Comparison of ENCODE assay signal across 18 cellular contexts in genomic region chr3:20682573-20682972, GRCh38.
"Had no signal": no experiment of that assay in that cellular context is flagged by ENCODE, and none has a peak within 500 bp of the region (broad histone marks: within the 10 kb centered on the region; RNA-seq: fewer than 3 reads in every experiment).

No MANE protein-coding gene starts in this region.

- H3K27ac ChIP-seq: adrenal gland, breast epithelium, esophagus muscularis mucosa, ovary, testis, VCaP had no signal

- H3K4me3 ChIP-seq: adrenal gland, breast epithelium, esophagus muscularis mucosa, heart left ventricle, ovary, testis had no signal

- H3K4me1 ChIP-seq: adrenal gland, breast epithelium, testis had no signal

- H3K27ac Mint-ChIP-seq: activated T-helper 2 cell treated with anti-CD3 and anti-CD28 coated beads, Interferon-gamma antibody, Interleukin-2, Interleukin-4, amounts not matched to agents 10 μg/mL and 5 μg/mL and 100 μg/mL, durations not matched to agents 14 hours and 24 hours and 36 hours; stimulated activated naive CD8-positive, alpha-beta T cell treated with anti-CD3 and anti-CD28 coated beads, Interleukin-15, Interleukin-2, amounts not matched to agents 100 ng/mL and 50 ng/mL, for 24 hours; T-cell had no signal

- H3K36me3 ChIP-seq: adrenal gland, breast epithelium, esophagus muscularis mucosa, heart left ventricle, ovary had no signal

- H3K27me3 Mint-ChIP-seq: stimulated activated naive CD8-positive, alpha-beta T cell treated with anti-CD3 and anti-CD28 coated beads, Interleukin-15, Interleukin-2, amounts not matched to agents 100 ng/mL and 50 ng/mL, for 24 hours; T-cell had no signal

- H3K4me1 Mint-ChIP-seq: T-cell had no signal

- ATAC-seq: heart left ventricle, T-cell had no signal

- H3K4me3 Mint-ChIP-seq: neural crest cell; stimulated activated naive CD8-positive, alpha-beta T cell treated with anti-CD3 and anti-CD28 coated beads, Interleukin-15, Interleukin-2, amounts not matched to agents 100 ng/mL and 50 ng/mL, for 24 hours; T-cell had no signal

- H3K27me3 ChIP-seq: adrenal gland, breast epithelium, esophagus muscularis mucosa, heart left ventricle, ovary, testis had no signal

- H3K9me3 ChIP-seq: adrenal gland, breast epithelium, esophagus muscularis mucosa, ovary, testis had no signal

- H3K36me3 Mint-ChIP-seq: T-cell had no signal

- DNase-seq: activated CD4-positive, alpha-beta T cell treated with anti-CD3 and anti-CD28 coated beads for 48 hours; activated naive CD4-positive, alpha-beta T cell treated with anti-CD3 and anti-CD28 coated beads, Interleukin-2, amount 50 U/mL, for 16 hours; adrenal gland; foreskin fibroblast; heart left ventricle; kidney glomerular epithelial cell; ovary; stimulated activated CD4-positive, alpha-beta T cell treated with anti-CD3 and anti-CD28 coated beads, Interleukin-4, amount 100 ng/mL, for 1 hour; stimulated activated CD8-positive, alpha-beta memory T cell treated with anti-CD3 and anti-CD28 coated beads, Interleukin-4, amount 100 ng/mL, for 48 hours; T-cell; T1000; testis had no signal
